In the genomic region with DNA sequence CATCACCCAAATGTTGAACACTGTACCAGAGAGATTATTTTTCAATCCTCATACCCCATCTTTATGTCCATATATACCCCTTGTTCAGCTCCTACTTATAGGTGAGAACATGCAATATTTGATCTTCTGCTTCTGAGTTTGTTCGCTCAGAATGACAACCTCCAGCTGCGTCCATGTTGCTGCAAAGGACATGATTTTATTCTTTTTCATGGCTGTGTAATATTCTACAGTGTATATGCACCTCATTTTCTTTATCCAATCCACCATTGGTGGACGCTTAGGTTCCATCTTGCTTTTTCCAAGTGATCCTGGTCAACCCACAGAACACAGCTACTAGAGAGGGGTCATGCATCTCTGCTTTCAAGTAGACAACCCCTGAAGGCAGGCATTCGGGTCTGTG, we compare ENCODE assay signal across 34 cellular contexts.
"Had no signal": no experiment of that assay in that cellular context is flagged by ENCODE, and none has a peak within 500 bp of the region (broad histone marks: within the 10 kb centered on the region; RNA-seq: fewer than 3 reads in every experiment).

No MANE protein-coding gene starts in this region.

- FAIRE-seq: astrocyte, colon, TTC549 had no signal

- H3K4me3 ChIP-seq: adrenal gland, body of pancreas, breast epithelium had no signal

- ATAC-seq: activated CD8-positive, alpha-beta T cell treated with anti-CD3 and anti-CD28 coated beads for 36 hours; activated naive CD4-positive, alpha-beta T cell treated with anti-CD3 and anti-CD28 coated beads, Interleukin-2, amount 50 U/mL, for 72 hours; activated T-cell treated with anti-CD3 and anti-CD28 coated beads, Interleukin-2, amount 50 U/mL, for 4 hours; activated T-cell treated with anti-CD3 and anti-CD28 coated beads, Interleukin-2, amount 50 U/mL, for 72 hours; activated T-helper 17 cell treated with anti-CD3 and anti-CD28 coated beads, Interleukin-2, amount 50 U/mL, for 72 hours; body of pancreas had no signal

- H3K36me3 ChIP-seq: adrenal gland, brain microvascular endothelial cell, breast epithelium had no signal

- H3K9me3 ChIP-seq: adrenal gland, body of pancreas had no signal

- H3K27me3 ChIP-seq: adrenal gland, body of pancreas, brain microvascular endothelial cell, breast epithelium had no signal

- H3K4me1 ChIP-seq: adrenal gland, body of pancreas, breast epithelium had no signal

- H3K27ac ChIP-seq: adrenal gland, body of pancreas, brain microvascular endothelial cell, breast epithelium, VCaP had no signal

- DNase-seq: activated B cell treated with CpG ODN at 0.5 μM for 24 hours; activated CD4-positive, alpha-beta memory T cell treated with anti-CD3 and anti-CD28 coated beads for 36 hours; activated CD4-positive, alpha-beta T cell treated with anti-CD3 and anti-CD28 coated beads for 4 hours; activated CD4-positive, alpha-beta T cell treated with anti-CD3 and anti-CD28 coated beads, Interleukin-2, amount 10 ng/mL, durations not matched to agents 24 days and 14 days; activated CD4-positive, alpha-beta T cell treated with anti-CD3 and anti-CD28 coated beads, Interleukin-2, amount 50 U/mL, for 1 hour; activated CD4-positive, alpha-beta T cell treated with anti-CD3 and anti-CD28 coated beads, Interleukin-2, amount 50 U/mL, for 4 hours; activated CD4-positive, CD25-positive, alpha-beta regulatory T cell treated with anti-CD3 and anti-CD28 coated beads, Interleukin-2, amount 50 U/mL, for 72 hours; activated CD8-positive, alpha-beta memory T cell treated with anti-CD3 and anti-CD28 coated beads, Interleukin-2, amount 50 U/mL, for 4 hours; activated CD8-positive, alpha-beta T cell treated with anti-CD3 and anti-CD28 coated beads for 36 hours; activated effector memory CD4-positive, alpha-beta T cell treated with anti-CD3 and anti-CD28 coated beads, Interleukin-2, amount 50 U/mL, for 16 hours; activated gamma-delta T cell treated with Interleukin-2 at 50 U/mL for 16 hours; activated naive CD4-positive, alpha-beta T cell; activated naive CD4-positive, alpha-beta T cell treated with anti-CD3 and anti-CD28 coated beads for 36 hours; activated naive CD4-positive, alpha-beta T cell treated with anti-CD3 and anti-CD28 coated beads, Interleukin-2, amount 50 U/mL, for 16 hours; activated naive CD8-positive, alpha-beta T cell treated with anti-CD3 and anti-CD28 coated beads for 36 hours; activated T-cell treated with anti-CD3 and anti-CD28 coated beads for 4 hours; activated T-cell treated with anti-CD3 and anti-CD28 coated beads, Interleukin-2, amount 50 U/mL, for 1 hour; activated T-cell treated with anti-CD3 and anti-CD28 coated beads, Interleukin-2, amount 50 U/mL, for 4 hours; activated T-cell treated with anti-CD3 and anti-CD28 coated beads, Interleukin-2, amount 50 U/mL, for 72 hours; adrenal gland; amniotic stem cell; aorta; body of pancreas; brain microvascular endothelial cell; central memory CD4-positive, alpha-beta T cell; T-helper 2 cell; T-helper 9 cell had no signal
